15 cellular contexts compared by ENCODE assay signal in the genomic region with DNA sequence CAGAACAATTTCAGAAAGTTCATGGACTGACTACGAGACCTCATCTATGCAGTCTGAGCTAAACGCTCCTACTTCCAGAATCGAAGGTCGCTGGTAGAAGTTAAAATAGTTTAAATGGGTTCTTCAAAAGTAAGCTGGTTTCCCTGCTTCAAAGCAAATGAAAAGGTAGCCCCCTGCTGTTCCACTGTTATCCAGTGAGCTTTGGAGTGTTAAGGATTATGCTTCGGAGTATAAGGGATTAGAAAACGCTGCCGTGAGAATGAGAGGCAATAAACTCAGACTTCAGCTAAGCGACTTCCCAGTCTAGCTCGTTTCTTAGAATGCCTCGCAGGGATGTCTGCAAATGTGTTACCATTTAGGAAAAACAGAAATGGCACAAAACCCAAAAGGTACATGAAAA. TPM values are rescaled to one million over a fixed set of nuclear protein-coding genes. Genes with fewer than 3 reads are reported as not detected.
A peak's percentile ranks its signal among the peaks of the same experiment; 100 is the strongest.
DNase-seq lines count a peak whose midpoint lies in the region; TF ChIP-seq lines count a peak whose summit lies in the region.
"Had no signal": no experiment of that assay in that cellular context is flagged by ENCODE, and none has a peak within 500 bp of the region (broad histone marks: within the 10 kb centered on the region; RNA-seq: fewer than 3 reads in every experiment).

No MANE protein-coding gene starts in this region.

- H3K4ac ChIP-seq in mesendoderm (ENCODE audit: low read depth, low read length) = no peak overlapping the region

- no peak overlapping the region for H2BK5ac ChIP-seq in mesendoderm (ENCODE audit: low read length)

- H3K79me1 ChIP-seq in mesendoderm (ENCODE audit: low read length) = peaks cover 1% of the 10 kb centered on the region

- H4K8ac ChIP-seq in mesendoderm (ENCODE audit: low read depth, low read length) = no peak overlapping the region

- DNase-seq in D341Med (ENCODE audit: low spot score) = peak; percentile 63
- peak; percentile 77 for DNase-seq in NCI-H82 (lab: John Stamatoyannopoulos, UW)
- DNase-seq in mesendoderm = peak; percentile 63
- DNase-seq in retinal pigment epithelial cell (ENCODE audit: low read depth) = no peak
- no peak for DNase-seq in NOMO-1 (lab: John Stamatoyannopoulos, UW; ENCODE audit: unreplicated experiment in 2 of 2)
- no peak for DNase-seq in GM20000 (ENCODE audit: low spot score)
- no peak for DNase-seq in T-helper 9 cell
- DNase-seq: 8988T; CD4-positive, CD25-positive, alpha-beta regulatory T cell; DMS79; H9; IMR-90 had no signal

- H3K27ac ChIP-seq in mesendoderm (ENCODE audit: low read depth, low read length) = no peak overlapping the region
- H3K27ac ChIP-seq: BLaER1 treated with 17β-estradiol and CSF1 and Interleukin-3, amounts not matched to agents 10 nM and 100 nM had no signal

- no peak overlapping the region for H3K23ac ChIP-seq in mesendoderm (ENCODE audit: low read length)

- no peak overlapping the region for H4K5ac ChIP-seq in mesendoderm (ENCODE audit: low read length)

- no peak overlapping the region for H3K9ac ChIP-seq in mesendoderm (ENCODE audit: low read length)
- H3K9ac ChIP-seq: BLaER1 treated with 17β-estradiol and CSF1 and Interleukin-3, amounts not matched to agents 10 nM and 100 nM had no signal

- H2BK15ac ChIP-seq in mesendoderm (replicated peaks; ENCODE audit: low read depth) = no peak overlapping the region

- peak; percentile 3 for TF ChIP-seq CTCF in retinal pigment epithelial cell (conservative IDR thresholded peaks at IDR 0.05; ENCODE audit: low read depth, low read length)
- TF ChIP-seq CTCF in GM20000 (IDR thresholded peaks at IDR 0.05; ENCODE audit: extremely low read depth, missing control alignments) = no peak

- no peaks in the 10 kb centered on the region for H3K79me2 ChIP-seq in mesendoderm (ENCODE audit: control insufficient read depth, insufficient read depth, low read length)

- no peak overlapping the region for H3K4me2 ChIP-seq in mesendoderm (ENCODE audit: low read length)
- H3K4me2 ChIP-seq: BLaER1 treated with 17β-estradiol and CSF1 and Interleukin-3, amounts not matched to agents 10 nM and 100 nM; GM23338 had no signal

- H3K4me3 ChIP-seq in mesendoderm (ENCODE audit: low read length) (no peak overlapping the region), retinal pigment epithelial cell (ENCODE audit: low read length) (no peak overlapping the region)
- H3K4me3 ChIP-seq: BLaER1 treated with 17β-estradiol and CSF1 and Interleukin-3, amounts not matched to agents 10 nM and 100 nM; GM12878; GM23338 had no signal

- H3K18ac ChIP-seq in mesendoderm (ENCODE audit: low read length) = no peak overlapping the region

- no peak overlapping the region for H2BK120ac ChIP-seq in mesendoderm (ENCODE audit: low read depth, low read length)

- no peaks in the 10 kb centered on the region for H3K27me3 ChIP-seq in mesendoderm (ENCODE audit: insufficient read depth, low read length, poor library complexity)
- H3K27me3 ChIP-seq: BLaER1 treated with 17β-estradiol and CSF1 and Interleukin-3, amounts not matched to agents 10 nM and 100 nM had no signal

- H3K4me1 ChIP-seq in mesendoderm (ENCODE audit: control insufficient read depth, low read depth, low read length) = peaks cover 16% of the 10 kb centered on the region

- no peak overlapping the region for H2AK5ac ChIP-seq in mesendoderm (ENCODE audit: low read length)

- H3K36me3 ChIP-seq in mesendoderm (ENCODE audit: control insufficient read depth, insufficient read depth, low read length) = peaks cover 3% of the 10 kb centered on the region

- no peak overlapping the region for H3K56ac ChIP-seq in mesendoderm (ENCODE audit: low read length)

- WGBS in mesendoderm (ENCODE audit: extremely low coverage, insufficient coverage, low lambda C conversion rate) = no CpG with 5 or more reads among the region's 10 CpGs

RNA-seq across cellular contexts. Expression of a gene that starts 12.4 kb away (rescaled TPM):
- polyA plus RNA-seq in mesendoderm (2013, experiment 1 of 2) = 1.5 TPM
- polyA plus RNA-seq in mesendoderm (2013, experiment 2 of 2) = 1.5 TPM

RNA-seq across cellular contexts. Expression of a gene that starts 41.8 kb away (rescaled TPM):
- 0.25 TPM for polyA plus RNA-seq in mesendoderm (2013, experiment 1 of 2)
- polyA plus RNA-seq in mesendoderm (2013, experiment 2 of 2) = 0.18 TPM

RNA-seq across cellular contexts. Expression of a gene that starts 56.8 kb away (rescaled TPM):
- 0.53 TPM for polyA plus RNA-seq in mesendoderm (2013, experiment 1 of 2)
- polyA plus RNA-seq in mesendoderm (2013, experiment 2 of 2) = 0.76 TPM
- polyA plus RNA-seq: CD4-positive, CD25-positive, alpha-beta regulatory T cell; GM12878 had no signal

Comparison
In these comparisons a context has a peak if more than half of its experiments do, and no peak if none do; other contexts are left out.
1. DNase-seq: peak in D341Med (single experiment), NCI-H82 (single experiment) and mesendoderm (single experiment); none in retinal pigment epithelial cell (single experiment), NOMO-1 (0 of 2), GM20000 (single experiment) and T-helper 9 cell (single experiment).